1 cellular context compared by ENCODE assay signal in the genomic region with DNA sequence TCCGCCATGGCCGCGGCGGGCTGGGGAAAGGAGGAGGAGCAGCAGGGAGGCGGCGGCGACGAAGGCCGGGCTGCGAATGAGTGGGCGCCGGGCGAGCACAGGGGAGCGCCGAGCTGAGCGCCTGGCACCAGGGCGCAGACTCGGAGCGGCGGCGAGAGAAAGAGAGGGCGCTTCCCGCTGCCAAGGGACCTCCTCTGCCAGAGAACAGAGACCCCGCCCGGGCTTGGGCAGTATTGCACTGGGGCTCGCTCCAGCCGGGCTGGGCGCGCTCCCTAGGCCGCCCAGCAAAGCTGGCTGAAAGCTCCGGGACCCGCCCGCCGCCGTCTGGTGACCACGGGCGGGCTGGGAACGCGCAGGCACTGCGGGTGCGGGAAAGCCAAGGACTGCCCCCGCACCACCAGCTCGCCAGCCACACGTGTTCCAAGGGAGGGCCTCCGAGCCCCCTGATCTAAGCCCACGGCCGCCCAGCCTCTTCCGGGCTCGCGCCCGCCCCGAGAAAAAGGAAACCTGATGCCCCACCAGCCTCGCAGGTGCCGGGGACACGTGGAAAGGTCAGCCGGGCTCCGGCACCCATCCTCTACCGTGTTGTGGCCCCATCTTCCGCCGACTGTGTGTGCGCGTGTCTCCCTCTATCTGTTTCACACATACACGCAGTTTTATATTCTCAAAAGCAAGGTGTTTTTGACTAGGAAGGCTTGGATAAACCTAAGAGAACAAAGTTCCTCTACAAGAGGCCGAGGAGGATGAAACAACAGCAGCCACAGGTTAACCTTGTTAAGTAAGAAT.
TF ChIP-seq lines count a peak whose summit lies in the region.

A gene (minus strand): TSS at position 140 of the 786 bp plus-strand sequence. CDS start 132 bp downstream, at position 8.

TF ChIP-seq in HEK293, 187 proteins besides CTCF, POLR2A, EP300 and RAD21 (continued from another document and continues in another):
- TF ChIP-seq, protein P1, sequence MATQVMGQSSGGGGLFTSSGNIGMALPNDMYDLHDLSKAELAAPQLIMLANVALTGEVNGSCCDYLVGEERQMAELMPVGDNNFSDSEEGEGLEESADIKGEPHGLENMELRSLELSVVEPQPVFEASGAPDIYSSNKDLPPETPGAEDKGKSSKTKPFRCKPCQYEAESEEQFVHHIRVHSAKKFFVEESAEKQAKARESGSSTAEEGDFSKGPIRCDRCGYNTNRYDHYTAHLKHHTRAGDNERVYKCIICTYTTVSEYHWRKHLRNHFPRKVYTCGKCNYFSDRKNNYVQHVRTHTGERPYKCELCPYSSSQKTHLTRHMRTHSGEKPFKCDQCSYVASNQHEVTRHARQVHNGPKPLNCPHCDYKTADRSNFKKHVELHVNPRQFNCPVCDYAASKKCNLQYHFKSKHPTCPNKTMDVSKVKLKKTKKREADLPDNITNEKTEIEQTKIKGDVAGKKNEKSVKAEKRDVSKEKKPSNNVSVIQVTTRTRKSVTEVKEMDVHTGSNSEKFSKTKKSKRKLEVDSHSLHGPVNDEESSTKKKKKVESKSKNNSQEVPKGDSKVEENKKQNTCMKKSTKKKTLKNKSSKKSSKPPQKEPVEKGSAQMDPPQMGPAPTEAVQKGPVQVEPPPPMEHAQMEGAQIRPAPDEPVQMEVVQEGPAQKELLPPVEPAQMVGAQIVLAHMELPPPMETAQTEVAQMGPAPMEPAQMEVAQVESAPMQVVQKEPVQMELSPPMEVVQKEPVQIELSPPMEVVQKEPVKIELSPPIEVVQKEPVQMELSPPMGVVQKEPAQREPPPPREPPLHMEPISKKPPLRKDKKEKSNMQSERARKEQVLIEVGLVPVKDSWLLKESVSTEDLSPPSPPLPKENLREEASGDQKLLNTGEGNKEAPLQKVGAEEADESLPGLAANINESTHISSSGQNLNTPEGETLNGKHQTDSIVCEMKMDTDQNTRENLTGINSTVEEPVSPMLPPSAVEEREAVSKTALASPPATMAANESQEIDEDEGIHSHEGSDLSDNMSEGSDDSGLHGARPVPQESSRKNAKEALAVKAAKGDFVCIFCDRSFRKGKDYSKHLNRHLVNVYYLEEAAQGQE (tag by site-specific recombination; IDR thresholded peaks at IDR 0.05): peak; percentile 90; the same call in 1 of the 2 replicates
- no peak for TF ChIP-seq ZNF530 (tag by site-specific recombination; IDR thresholded peaks at IDR 0.05; ENCODE audit: low read depth)
- peak; percentile 61 for TF ChIP-seq ZIC2 (tag by site-specific recombination; IDR thresholded peaks at IDR 0.05)
- TF ChIP-seq, protein P2, sequence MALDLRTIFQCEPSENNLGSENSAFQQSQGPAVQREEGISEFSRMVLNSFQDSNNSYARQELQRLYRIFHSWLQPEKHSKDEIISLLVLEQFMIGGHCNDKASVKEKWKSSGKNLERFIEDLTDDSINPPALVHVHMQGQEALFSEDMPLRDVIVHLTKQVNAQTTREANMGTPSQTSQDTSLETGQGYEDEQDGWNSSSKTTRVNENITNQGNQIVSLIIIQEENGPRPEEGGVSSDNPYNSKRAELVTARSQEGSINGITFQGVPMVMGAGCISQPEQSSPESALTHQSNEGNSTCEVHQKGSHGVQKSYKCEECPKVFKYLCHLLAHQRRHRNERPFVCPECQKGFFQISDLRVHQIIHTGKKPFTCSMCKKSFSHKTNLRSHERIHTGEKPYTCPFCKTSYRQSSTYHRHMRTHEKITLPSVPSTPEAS (tag by site-specific recombination; IDR thresholded peaks at IDR 0.05): 0 out of 2 replicates have a peak, but pooled peaks have one; percentile 9
- TF ChIP-seq ZSCAN23 (tag by site-specific recombination; IDR thresholded peaks at IDR 0.05): no peak
- TF ChIP-seq ZNF391 (tag by site-specific recombination; IDR thresholded peaks at IDR 0.05; ENCODE audit: borderline replicate concordance, low read depth): 0 out of 2 replicates have a peak, but pooled peaks have one; percentile 11
- peak; percentile 52; the same call in 1 of the 2 replicates for TF ChIP-seq GLIS2 (tag by site-specific recombination; IDR thresholded peaks at IDR 0.05)
- no peak for TF ChIP-seq ZBTB21 (tag by site-specific recombination; IDR thresholded peaks at IDR 0.05)
- TF ChIP-seq, protein P3, sequence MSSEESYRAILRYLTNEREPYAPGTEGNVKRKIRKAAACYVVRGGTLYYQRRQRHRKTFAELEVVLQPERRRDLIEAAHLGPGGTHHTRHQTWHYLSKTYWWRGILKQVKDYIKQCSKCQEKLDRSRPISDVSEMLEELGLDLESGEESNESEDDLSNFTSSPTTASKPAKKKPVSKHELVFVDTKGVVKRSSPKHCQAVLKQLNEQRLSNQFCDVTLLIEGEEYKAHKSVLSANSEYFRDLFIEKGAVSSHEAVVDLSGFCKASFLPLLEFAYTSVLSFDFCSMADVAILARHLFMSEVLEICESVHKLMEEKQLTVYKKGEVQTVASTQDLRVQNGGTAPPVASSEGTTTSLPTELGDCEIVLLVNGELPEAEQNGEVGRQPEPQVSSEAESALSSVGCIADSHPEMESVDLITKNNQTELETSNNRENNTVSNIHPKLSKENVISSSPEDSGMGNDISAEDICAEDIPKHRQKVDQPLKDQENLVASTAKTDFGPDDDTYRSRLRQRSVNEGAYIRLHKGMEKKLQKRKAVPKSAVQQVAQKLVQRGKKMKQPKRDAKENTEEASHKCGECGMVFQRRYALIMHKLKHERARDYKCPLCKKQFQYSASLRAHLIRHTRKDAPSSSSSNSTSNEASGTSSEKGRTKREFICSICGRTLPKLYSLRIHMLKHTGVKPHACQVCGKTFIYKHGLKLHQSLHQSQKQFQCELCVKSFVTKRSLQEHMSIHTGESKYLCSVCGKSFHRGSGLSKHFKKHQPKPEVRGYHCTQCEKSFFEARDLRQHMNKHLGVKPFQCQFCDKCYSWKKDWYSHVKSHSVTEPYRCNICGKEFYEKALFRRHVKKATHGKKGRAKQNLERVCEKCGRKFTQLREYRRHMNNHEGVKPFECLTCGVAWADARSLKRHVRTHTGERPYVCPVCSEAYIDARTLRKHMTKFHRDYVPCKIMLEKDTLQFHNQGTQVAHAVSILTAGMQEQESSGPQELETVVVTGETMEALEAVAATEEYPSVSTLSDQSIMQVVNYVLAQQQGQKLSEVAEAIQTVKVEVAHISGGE (tag by site-specific recombination; conservative IDR thresholded peaks at IDR 0.05; ENCODE audit: low read depth): peak; percentile 52
- peak; percentile 82 for TF ChIP-seq ZSCAN30 (tag by site-specific recombination; IDR thresholded peaks at IDR 0.05)
- peak; percentile 77; the same call in 1 of the 2 replicates for TF ChIP-seq ZNF660 (tag by site-specific recombination; IDR thresholded peaks at IDR 0.05)
- TF ChIP-seq YY2 (tag by site-specific recombination; IDR thresholded peaks at IDR 0.05): peak; percentile 88
- peak; percentile 72 for TF ChIP-seq ZNF843 (tag by site-specific recombination; IDR thresholded peaks at IDR 0.05)
- TF ChIP-seq ZBTB8A (tag by site-specific recombination; IDR thresholded peaks at IDR 0.05): peak; percentile 99
- peak; percentile 74 for TF ChIP-seq SP3 (tag by site-specific recombination; IDR thresholded peaks at IDR 0.05)
- TF ChIP-seq ZNF76 (tag by site-specific recombination; IDR thresholded peaks at IDR 0.05; ENCODE audit: borderline replicate concordance, low read depth): peak; percentile 42; the same call in 1 of the 2 replicates
- peak; percentile 79 for TF ChIP-seq ZNF600 (tag by site-specific recombination; IDR thresholded peaks at IDR 0.05)
- TF ChIP-seq, protein P4, sequence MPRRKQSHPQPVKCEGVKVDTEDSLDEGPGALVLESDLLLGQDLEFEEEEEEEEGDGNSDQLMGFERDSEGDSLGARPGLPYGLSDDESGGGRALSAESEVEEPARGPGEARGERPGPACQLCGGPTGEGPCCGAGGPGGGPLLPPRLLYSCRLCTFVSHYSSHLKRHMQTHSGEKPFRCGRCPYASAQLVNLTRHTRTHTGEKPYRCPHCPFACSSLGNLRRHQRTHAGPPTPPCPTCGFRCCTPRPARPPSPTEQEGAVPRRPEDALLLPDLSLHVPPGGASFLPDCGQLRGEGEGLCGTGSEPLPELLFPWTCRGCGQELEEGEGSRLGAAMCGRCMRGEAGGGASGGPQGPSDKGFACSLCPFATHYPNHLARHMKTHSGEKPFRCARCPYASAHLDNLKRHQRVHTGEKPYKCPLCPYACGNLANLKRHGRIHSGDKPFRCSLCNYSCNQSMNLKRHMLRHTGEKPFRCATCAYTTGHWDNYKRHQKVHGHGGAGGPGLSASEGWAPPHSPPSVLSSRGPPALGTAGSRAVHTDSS (tag by site-specific recombination; IDR thresholded peaks at IDR 0.05): 0 out of 2 replicates have a peak, but pooled peaks have one; percentile 19
- TF ChIP-seq ZNF223 (tag by site-specific recombination; IDR thresholded peaks at IDR 0.05): peak; percentile 57; the same call in 1 of the 2 replicates
- TF ChIP-seq ZBTB1 (tag by site-specific recombination; IDR thresholded peaks at IDR 0.05): peak; percentile 49; the same call in 1 of the 2 replicates
- TF ChIP-seq SCRT1 (tag by site-specific recombination; IDR thresholded peaks at IDR 0.05; ENCODE audit: borderline replicate concordance): peak; percentile 63; the same call in 1 of the 2 replicates
- no peak for TF ChIP-seq TRIM28 (IDR thresholded peaks at IDR 0.05; ENCODE audit: borderline replicate concordance, low read length)
- TF ChIP-seq, protein P5, sequence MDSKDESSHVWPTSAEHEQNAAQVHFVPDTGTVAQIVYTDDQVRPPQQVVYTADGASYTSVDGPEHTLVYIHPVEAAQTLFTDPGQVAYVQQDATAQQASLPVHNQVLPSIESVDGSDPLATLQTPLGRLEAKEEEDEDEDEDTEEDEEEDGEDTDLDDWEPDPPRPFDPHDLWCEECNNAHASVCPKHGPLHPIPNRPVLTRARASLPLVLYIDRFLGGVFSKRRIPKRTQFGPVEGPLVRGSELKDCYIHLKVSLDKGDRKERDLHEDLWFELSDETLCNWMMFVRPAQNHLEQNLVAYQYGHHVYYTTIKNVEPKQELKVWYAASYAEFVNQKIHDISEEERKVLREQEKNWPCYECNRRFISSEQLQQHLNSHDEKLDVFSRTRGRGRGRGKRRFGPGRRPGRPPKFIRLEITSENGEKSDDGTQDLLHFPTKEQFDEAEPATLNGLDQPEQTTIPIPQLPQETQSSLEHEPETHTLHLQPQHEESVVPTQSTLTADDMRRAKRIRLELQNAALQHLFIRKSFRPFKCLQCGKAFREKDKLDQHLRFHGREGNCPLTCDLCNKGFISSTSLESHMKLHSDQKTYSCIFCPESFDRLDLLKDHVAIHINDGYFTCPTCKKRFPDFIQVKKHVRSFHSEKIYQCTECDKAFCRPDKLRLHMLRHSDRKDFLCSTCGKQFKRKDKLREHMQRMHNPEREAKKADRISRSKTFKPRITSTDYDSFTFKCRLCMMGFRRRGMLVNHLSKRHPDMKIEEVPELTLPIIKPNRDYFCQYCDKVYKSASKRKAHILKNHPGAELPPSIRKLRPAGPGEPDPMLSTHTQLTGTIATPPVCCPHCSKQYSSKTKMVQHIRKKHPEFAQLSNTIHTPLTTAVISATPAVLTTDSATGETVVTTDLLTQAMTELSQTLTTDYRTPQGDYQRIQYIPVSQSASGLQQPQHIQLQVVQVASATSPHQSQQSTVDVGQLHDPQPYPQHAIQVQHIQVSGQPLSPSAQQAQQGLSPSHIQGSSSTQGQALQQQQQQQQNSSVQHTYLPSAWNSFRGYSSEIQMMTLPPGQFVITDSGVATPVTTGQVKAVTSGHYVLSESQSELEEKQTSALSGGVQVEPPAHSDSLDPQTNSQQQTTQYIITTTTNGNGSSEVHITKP (tag by site-specific recombination; IDR thresholded peaks at IDR 0.05): peak; percentile 33; the same call in 1 of the 2 replicates
- TF ChIP-seq ZNF248 (tag by site-specific recombination; IDR thresholded peaks at IDR 0.05): no peak
- TF ChIP-seq ZNF629 (tag by site-specific recombination; IDR thresholded peaks at IDR 0.05): peak; percentile 55
- TF ChIP-seq, protein P6, sequence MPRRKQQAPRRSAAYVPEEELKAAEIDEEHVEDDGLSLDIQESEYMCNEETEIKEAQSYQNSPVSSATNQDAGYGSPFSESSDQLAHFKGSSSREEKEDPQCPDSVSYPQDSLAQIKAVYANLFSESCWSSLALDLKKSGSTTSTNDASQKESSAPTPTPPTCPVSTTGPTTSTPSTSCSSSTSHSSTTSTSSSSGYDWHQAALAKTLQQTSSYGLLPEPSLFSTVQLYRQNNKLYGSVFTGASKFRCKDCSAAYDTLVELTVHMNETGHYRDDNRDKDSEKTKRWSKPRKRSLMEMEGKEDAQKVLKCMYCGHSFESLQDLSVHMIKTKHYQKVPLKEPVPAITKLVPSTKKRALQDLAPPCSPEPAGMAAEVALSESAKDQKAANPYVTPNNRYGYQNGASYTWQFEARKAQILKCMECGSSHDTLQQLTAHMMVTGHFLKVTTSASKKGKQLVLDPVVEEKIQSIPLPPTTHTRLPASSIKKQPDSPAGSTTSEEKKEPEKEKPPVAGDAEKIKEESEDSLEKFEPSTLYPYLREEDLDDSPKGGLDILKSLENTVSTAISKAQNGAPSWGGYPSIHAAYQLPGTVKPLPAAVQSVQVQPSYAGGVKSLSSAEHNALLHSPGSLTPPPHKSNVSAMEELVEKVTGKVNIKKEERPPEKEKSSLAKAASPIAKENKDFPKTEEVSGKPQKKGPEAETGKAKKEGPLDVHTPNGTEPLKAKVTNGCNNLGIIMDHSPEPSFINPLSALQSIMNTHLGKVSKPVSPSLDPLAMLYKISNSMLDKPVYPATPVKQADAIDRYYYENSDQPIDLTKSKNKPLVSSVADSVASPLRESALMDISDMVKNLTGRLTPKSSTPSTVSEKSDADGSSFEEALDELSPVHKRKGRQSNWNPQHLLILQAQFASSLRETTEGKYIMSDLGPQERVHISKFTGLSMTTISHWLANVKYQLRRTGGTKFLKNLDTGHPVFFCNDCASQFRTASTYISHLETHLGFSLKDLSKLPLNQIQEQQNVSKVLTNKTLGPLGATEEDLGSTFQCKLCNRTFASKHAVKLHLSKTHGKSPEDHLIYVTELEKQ (tag by site-specific recombination; IDR thresholded peaks at IDR 0.05; ENCODE audit: borderline replicate concordance): no peak
- peak; percentile 31 for TF ChIP-seq GLIS1 (tag by site-specific recombination; IDR thresholded peaks at IDR 0.05)
- TF ChIP-seq ZNF184 (tag by site-specific recombination; IDR thresholded peaks at IDR 0.05): no peak
- TF ChIP-seq ZNF366 (tag by site-specific recombination; conservative IDR thresholded peaks at IDR 0.05): peak; percentile 75
- peak; percentile 97; the same call in 1 of the 2 replicates for TF ChIP-seq ZNF768 (tag by site-specific recombination; IDR thresholded peaks at IDR 0.05)
- TF ChIP-seq YY1 (tag by site-specific recombination; IDR thresholded peaks at IDR 0.05): peak; percentile 85
- no peak for TF ChIP-seq SALL2 (tag by site-specific recombination; IDR thresholded peaks at IDR 0.05; ENCODE audit: borderline replicate concordance)
- peak; percentile 93 for TF ChIP-seq ZFP37 (tag by site-specific recombination; IDR thresholded peaks at IDR 0.05)
- peak; percentile 99 for TF ChIP-seq ZBTB17 (tag by site-specific recombination; IDR thresholded peaks at IDR 0.05)
- TF ChIP-seq, protein P7, sequence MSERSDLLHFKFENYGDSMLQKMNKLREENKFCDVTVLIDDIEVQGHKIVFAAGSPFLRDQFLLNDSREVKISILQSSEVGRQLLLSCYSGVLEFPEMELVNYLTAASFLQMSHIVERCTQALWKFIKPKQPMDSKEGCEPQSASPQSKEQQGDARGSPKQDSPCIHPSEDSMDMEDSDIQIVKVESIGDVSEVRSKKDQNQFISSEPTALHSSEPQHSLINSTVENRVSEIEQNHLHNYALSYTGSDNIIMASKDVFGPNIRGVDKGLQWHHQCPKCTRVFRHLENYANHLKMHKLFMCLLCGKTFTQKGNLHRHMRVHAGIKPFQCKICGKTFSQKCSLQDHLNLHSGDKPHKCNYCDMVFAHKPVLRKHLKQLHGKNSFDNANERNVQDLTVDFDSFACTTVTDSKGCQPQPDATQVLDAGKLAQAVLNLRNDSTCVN (tag by site-specific recombination; optimal IDR thresholded peaks at IDR 0.05): peak; percentile 98
- peak; percentile 79 for TF ChIP-seq SCRT2 (tag by site-specific recombination; IDR thresholded peaks at IDR 0.05)
- peak; percentile 83 for TF ChIP-seq ZFHX2 (tag by site-specific recombination; conservative IDR thresholded peaks at IDR 0.05)
